ENCODE assay signal across 20 cellular contexts in genomic region chr22:46746620-46747019, GRCh38. TPM values are rescaled to one million over a fixed set of nuclear protein-coding genes. Genes with fewer than 3 reads are reported as not detected.
A peak's percentile ranks its signal among the peaks of the same experiment; 100 is the strongest.
DNase-seq lines count a peak whose midpoint lies in the region; ATAC-seq, FAIRE-seq and TF ChIP-seq lines count a peak whose summit lies in the region.
"Had no signal": no experiment of that assay in that cellular context is flagged by ENCODE, and none has a peak within 500 bp of the region (broad histone marks: within the 10 kb centered on the region; RNA-seq: fewer than 3 reads in every experiment).

No MANE protein-coding gene starts in this region.

- in situ Hi-C loops in HepG2 (cut with HindIII; ENCODE audit: extremely low pct_ligation_motif_present, low pct_unique_long_range_greater_than_20kb), result no loop called here

- H3K9me3 ChIP-seq in HepG2 (ENCODE audit: low read length), result no peaks in the 10 kb centered on the region
- H3K9me3 ChIP-seq in right lobe of liver, result no peaks in the 10 kb centered on the region
- H3K9me3 ChIP-seq in T-helper 17 cell (ENCODE audit: control insufficient read depth, low read length, poor library complexity, severe bottlenecking), result no peaks in the 10 kb centered on the region
- no peaks in the 10 kb centered on the region for H3K9me3 ChIP-seq in kidney (ENCODE audit: control insufficient read depth in 1 of 2, low read length in 2 of 2)
- H3K9me3 ChIP-seq: SJCRH30 had no signal

- H3K27ac Mint-ChIP-seq in T-helper 17 cell, result peak overlapping the region; percentile 27
- H3K27ac Mint-ChIP-seq: GM23338, IgD-negative memory B cell had no signal

- H3K9ac ChIP-seq in HepG2 (ENCODE audit: insufficient read depth, low read depth, low read length) (no peak overlapping the region), kidney (ENCODE audit: low read length in 2 of 2) (no peak overlapping the region)

- H3K27ac ChIP-seq in HepG2 (ENCODE audit: extremely low read length, insufficient read depth, low read length), result no peak overlapping the region
- no peak overlapping the region for H3K27ac ChIP-seq in right lobe of liver
- H3K27ac ChIP-seq in kidney (ENCODE audit: low read depth in 2 of 2, low read length in 2 of 2), result no peak overlapping the region
- H3K27ac ChIP-seq: SJCRH30 had no signal

- peaks cover 3 to 25% of the 10 kb centered on the region in 2 experiments; a peak in 3 of 5 replicates for H3K27me3 ChIP-seq in HepG2 (ENCODE audit: control insufficient read depth in 1 of 2, insufficient read depth in 2 of 2, low read length in 2 of 2)
- no peaks in the 10 kb centered on the region for H3K27me3 ChIP-seq in right lobe of liver
- H3K27me3 ChIP-seq: SJCRH30 had no signal

- no peak for TF ChIP-seq CTCF in HepG2 (CRISPR knock-in tag; IDR thresholded peaks at IDR 0.05)
- TF ChIP-seq CTCF in right lobe of liver (IDR thresholded peaks at IDR 0.05), result no peak
- no peak for TF ChIP-seq CTCF in kidney (IDR thresholded peaks at IDR 0.05; ENCODE audit: borderline replicate concordance, extremely low read depth, insufficient read depth)

- peak overlapping the region; percentile 1; the same call in 1 of the 2 replicates for H3K4me2 ChIP-seq in HepG2 (ENCODE audit: low read depth, low read length)
- H3K4me2 ChIP-seq: GM23338 had no signal

- no peak for TF ChIP-seq EP300 in HepG2 (IDR thresholded peaks at IDR 0.05; ENCODE audit: low read depth in 2 of 2, low read length in 2 of 2)
- TF ChIP-seq EP300 in HepG2 (CRISPR knock-in tag; IDR thresholded peaks at IDR 0.05; ENCODE audit: borderline replicate concordance), result no peak

- no TSS peak for BruUV-seq in HepG2 (replicated peaks; lab: Mats Ljungman, UMichigan)

- 0 out of 6 replicates have a peak overlapping the region, but pooled peaks of 1 of the 3 experiments have one; percentile 10 for H3K4me3 ChIP-seq in HepG2 (replicated peaks in 1 of 3; ENCODE audit: insufficient read depth in 1 of 3, low read depth in 2 of 3, low read length in 3 of 3)
- H3K4me3 ChIP-seq in right lobe of liver, result no peak overlapping the region
- no peak overlapping the region for H3K4me3 ChIP-seq in kidney (ENCODE audit: low read length in 2 of 2)
- H3K4me3 ChIP-seq: GM23338, SJCRH30 had no signal

- CTCF ChIA-PET in HepG2 (lab: Yijun Ruan, JAX; ENCODE audit: low intra/inter-chr PET ratio, low total read pairs), result no interaction called here

- FAIRE-seq in HepG2 (lab: Jason Lieb, UNC), result no peak
- no peak for FAIRE-seq in kidney (lab: Jason Lieb, UNC)
- FAIRE-seq: G401.6, GM12892, HTR-8/SVneo had no signal

- intact Hi-C loops in HepG2 (cut with micrococcal nuclease; ENCODE audit: unreplicated experiment) (no loop called here), right lobe of liver (cut with DNase I) (no loop called here), kidney (cut with DNase I) (no loop called here)

- peaks cover 27% of the 10 kb centered on the region for H3K4me1 Mint-ChIP-seq in T-helper 17 cell
- H3K4me1 Mint-ChIP-seq: GM23338 had no signal

- H3K36me3 ChIP-seq in HepG2 (replicated peaks in 1 of 2; ENCODE audit: control insufficient read depth in 1 of 2, insufficient read depth in 2 of 2, low read length in 2 of 2), result no peaks in the 10 kb centered on the region
- no peaks in the 10 kb centered on the region for H3K36me3 ChIP-seq in right lobe of liver
- H3K36me3 ChIP-seq in kidney (ENCODE audit: control insufficient read depth in 1 of 2, insufficient read depth in 2 of 2, low read length in 2 of 2), result no peaks in the 10 kb centered on the region
- H3K36me3 ChIP-seq: SJCRH30 had no signal

- TF ChIP-seq POLR2A in HepG2 (IDR thresholded peaks at IDR 0.05; ENCODE audit: insufficient read depth in 1 of 2, low read depth in 2 of 2, low read length in 2 of 2) (no peak), right lobe of liver (IDR thresholded peaks at IDR 0.05) (no peak)

- no peaks in the 10 kb centered on the region for H3K27me3 Mint-ChIP-seq in T-helper 17 cell
- H3K27me3 Mint-ChIP-seq: CD4-positive, CD25-positive, alpha-beta regulatory T cell had no signal

- no peaks in the 10 kb centered on the region for H4K20me1 ChIP-seq in HepG2 (ENCODE audit: insufficient read depth, low read length)

- H3K36me3 Mint-ChIP-seq in T-helper 17 cell (ENCODE audit: low read depth), result no peaks in the 10 kb centered on the region
- H3K36me3 Mint-ChIP-seq: CD4-positive, CD25-positive, alpha-beta regulatory T cell; IgD-negative memory B cell had no signal

- H3K4me1 ChIP-seq in HepG2 (ENCODE audit: insufficient read depth, low read length) (peaks cover 80% of the 10 kb centered on the region), right lobe of liver (peaks cover 0 to 43% (median 22%) of the 10 kb centered on the region in 4 donors), kidney (ENCODE audit: control insufficient read depth in 1 of 2, insufficient read depth in 1 of 2, low read depth in 1 of 2, low read length in 2 of 2) (peaks cover 22 to 24% of the 10 kb centered on the region in 2 donors)

- H2AFZ ChIP-seq in HepG2 (ENCODE audit: low read length), result no peak overlapping the region
- H2AFZ ChIP-seq: GM23338 had no signal

- DNase-seq in HepG2 (ENCODE audit: low spot score) (no peak), right lobe of liver (no peak), T-helper 17 cell (no peak), kidney (peak; percentile 20), foreskin melanocyte (no peak)
- no peak for DNase-seq in NK-92 treated with Interleukin-12 subunit alpha and Interleukin-12 subunit beta, amount 100 ng/mL, for 24 hours (lab: John Stamatoyannopoulos, UW)
- DNase-seq: CD4-positive, CD25-positive, alpha-beta regulatory T cell; NCI-H1105; NCI-H146; NCI-H2029; NCI-H2227 treated with DMSO at 0.1 percent for 48 hours; NCI-H510A treated with DMSO at 0.1 percent for 48 hours; NCI-H748 treated with DMSO at 0.1 percent for 48 hours; SJCRH30 had no signal

- POLR2A ChIA-PET in HepG2 (lab: Yijun Ruan, JAX), result interaction anchor here (1.2 kb wide), 1 partner anchor 12 kb away, joined by 3 read pairs; no protein-coding TSS in a partner anchor

- 38% methylated on average over 11 of the region's 11 CpGs for WGBS in HepG2 (ENCODE audit: low lambda C conversion rate)
- 98% methylated on average over 9 of the region's 11 CpGs for WGBS in right lobe of liver (ENCODE audit: insufficient coverage, low coverage, low lambda C conversion rate, missing lambda C conversion rate)

- H3K4me3 Mint-ChIP-seq in T-helper 17 cell, result no peak overlapping the region
- H3K4me3 Mint-ChIP-seq: CD4-positive, CD25-positive, alpha-beta regulatory T cell; GM23338; IgD-negative memory B cell had no signal

- ATAC-seq in HepG2 (no peak), right lobe of liver (no peak), T-helper 17 cell (no peak), GM21528 (IDR thresholded peaks at IDR 0.05; ENCODE audit: low FRiP score, unreplicated experiment) (no peak)
- ATAC-seq: GM23338 had no signal

- no peaks in the 10 kb centered on the region for H3K79me2 ChIP-seq in HepG2 (ENCODE audit: insufficient read depth, low read length)

- TF ChIP-seq RAD21 in HepG2 (CRISPR knock-in tag; IDR thresholded peaks at IDR 0.05), result no peak

RNA-seq across cellular contexts. Expression of gene CERK, which starts 8.6 kb away (rescaled TPM):
- 40.3 and 41.8 TPM in 2 replicates for total RNA-seq in HepG2 (2016; rRNA removed; fragmentation: Illumina TruSeq; extraction: Trizol)
- total RNA-seq in HepG2 (2016; cell fraction: cytosol; rRNA removed; fragmentation: Illumina TruSeq; extraction: Trizol; ENCODE audit: low read depth), result 33.8 and 34.8 TPM in 2 replicates
- total RNA-seq in HepG2 (2016; cell fraction: insoluble cytoplasmic fraction; rRNA removed; fragmentation: Illumina TruSeq; extraction: Trizol), result 36.2 and 38.6 TPM in 2 replicates
- total RNA-seq in HepG2 (2016; cell fraction: membrane; rRNA removed; fragmentation: Illumina TruSeq; extraction: Trizol), result 63.0 and 65.4 TPM in 2 replicates
- 26.0 and 34.7 TPM in 2 replicates for total RNA-seq in HepG2 (2016; cell fraction: nucleus; rRNA removed; fragmentation: Illumina TruSeq; extraction: Trizol)
- polyA plus RNA-seq in HepG2 (2011; rRNA removed), result 41.9 and 49.5 TPM in 2 replicates
- polyA plus RNA-seq in HepG2 (2011; cell fraction: cytosol; rRNA removed), result 38.6 and 42.2 TPM in 2 replicates
- 42.7 and 45.1 TPM in 2 replicates for polyA plus RNA-seq in HepG2 (2011; cell fraction: nucleus; rRNA removed)
- polyA plus RNA-seq in HepG2 (2012), result 38.6 and 44.4 TPM in 2 replicates
- polyA plus RNA-seq in HepG2 (2016; cell fraction: cytosol; fragmentation: Illumina TruSeq; extraction: Trizol; ENCODE audit: low read depth), result 31.4 and 34.6 TPM in 2 replicates
- polyA plus RNA-seq in HepG2 (2016; cell fraction: insoluble cytoplasmic fraction; fragmentation: Illumina TruSeq; extraction: Trizol; ENCODE audit: low read depth), result 32.4 and 37.2 TPM in 2 replicates
- 47.9 and 48.5 TPM in 2 replicates for polyA plus RNA-seq in HepG2 (2016; cell fraction: membrane; fragmentation: Illumina TruSeq; extraction: Trizol; ENCODE audit: low read depth)
- polyA plus RNA-seq in HepG2 (2016; cell fraction: nucleus; fragmentation: Illumina TruSeq; extraction: Trizol; ENCODE audit: insufficient read depth, low read depth), result 42.2 and 46.3 TPM in 2 replicates
- polyA minus RNA-seq in HepG2 (2011; rRNA and poly(A)+ RNA removed; ENCODE audit: low replicate concordance), result 29.1 and 59.9 TPM in 2 replicates
- polyA minus RNA-seq in HepG2 (2011; cell fraction: cytosol; rRNA and poly(A)+ RNA removed), result 26.6 and 33.8 TPM in 2 replicates
- 39.4 and 41.5 TPM in 2 replicates for polyA minus RNA-seq in HepG2 (2011; cell fraction: nucleus; rRNA and poly(A)+ RNA removed)
- 10 to 100 TPM in 5 of 6 experiments, 1 to 10 TPM in 1; 9.6 to 27.5 (median 18.5) TPM for total RNA-seq in right lobe of liver
- total RNA-seq in T-helper 17 cell, result 100 to 1,000 TPM; 164 to 174 TPM
- 28.2 TPM for total RNA-seq in kidney
- polyA plus RNA-seq in kidney (ENCODE audit: insufficient read depth, low read depth, low replicate concordance), result 21.6 TPM

RNA-seq across cellular contexts. Expression of gene TBC1D22A, which starts 15.8 kb away (rescaled TPM):
- 17.3 and 17.6 TPM in 2 replicates for total RNA-seq in HepG2 (2016; rRNA removed; fragmentation: Illumina TruSeq; extraction: Trizol)
- total RNA-seq in HepG2 (2016; cell fraction: cytosol; rRNA removed; fragmentation: Illumina TruSeq; extraction: Trizol; ENCODE audit: low read depth), result 13.6 and 13.8 TPM in 2 replicates
- 14.5 and 18.0 TPM in 2 replicates for total RNA-seq in HepG2 (2016; cell fraction: insoluble cytoplasmic fraction; rRNA removed; fragmentation: Illumina TruSeq; extraction: Trizol)
- 15.2 and 19.7 TPM in 2 replicates for total RNA-seq in HepG2 (2016; cell fraction: membrane; rRNA removed; fragmentation: Illumina TruSeq; extraction: Trizol)
- 11.0 and 13.2 TPM in 2 replicates for total RNA-seq in HepG2 (2016; cell fraction: nucleus; rRNA removed; fragmentation: Illumina TruSeq; extraction: Trizol)
- polyA plus RNA-seq in HepG2 (2011; rRNA removed), result 17.5 and 18.0 TPM in 2 replicates
- polyA plus RNA-seq in HepG2 (2011; cell fraction: cytosol; rRNA removed), result 16.4 and 18.2 TPM in 2 replicates
- polyA plus RNA-seq in HepG2 (2011; cell fraction: nucleus; rRNA removed), result 14.2 and 18.7 TPM in 2 replicates
- polyA plus RNA-seq in HepG2 (2012), result 12.4 and 15.2 TPM in 2 replicates
- 7.7 and 9.5 TPM in 2 replicates for polyA plus RNA-seq in HepG2 (2016; cell fraction: cytosol; fragmentation: Illumina TruSeq; extraction: Trizol; ENCODE audit: low read depth)
- 17.3 and 21.6 TPM in 2 replicates for polyA plus RNA-seq in HepG2 (2016; cell fraction: insoluble cytoplasmic fraction; fragmentation: Illumina TruSeq; extraction: Trizol; ENCODE audit: low read depth)
- polyA plus RNA-seq in HepG2 (2016; cell fraction: membrane; fragmentation: Illumina TruSeq; extraction: Trizol; ENCODE audit: low read depth), result 14.3 and 16.8 TPM in 2 replicates
- polyA plus RNA-seq in HepG2 (2016; cell fraction: nucleus; fragmentation: Illumina TruSeq; extraction: Trizol; ENCODE audit: insufficient read depth, low read depth), result 13.4 and 13.5 TPM in 2 replicates
- 14.2 and 23.5 TPM in 2 replicates for polyA minus RNA-seq in HepG2 (2011; rRNA and poly(A)+ RNA removed; ENCODE audit: low replicate concordance)
- polyA minus RNA-seq in HepG2 (2011; cell fraction: cytosol; rRNA and poly(A)+ RNA removed), result 11.9 and 12.0 TPM in 2 replicates
- 21.5 and 22.0 TPM in 2 replicates for polyA minus RNA-seq in HepG2 (2011; cell fraction: nucleus; rRNA and poly(A)+ RNA removed)
- total RNA-seq in right lobe of liver, result 10 to 100 TPM; 10.9 to 18.1 (median 14.0) TPM
- 10 to 100 TPM; 42.1 to 43.8 TPM for total RNA-seq in T-helper 17 cell
- total RNA-seq in kidney, result 39.4 TPM
- polyA plus RNA-seq in kidney (ENCODE audit: insufficient read depth, low read depth, low replicate concordance), result 24.6 TPM
